In genomic region chr1:9250586-9251381, GRCh38 we compare ENCODE assay signal across 1 cellular context.
TF ChIP-seq lines count a peak whose summit lies in the region.

No MANE protein-coding gene starts in this region.

TF ChIP-seq in K562, 482 proteins besides CTCF, POLR2A, EP300 and RAD21:
- TF ChIP-seq ZNF280B (CRISPR knock-in tag; IDR thresholded peaks at IDR 0.05) (no peak), ZNF696 (CRISPR knock-in tag; conservative IDR thresholded peaks at IDR 0.05) (no peak), POLR2G (IDR thresholded peaks at IDR 0.05; ENCODE audit: low read depth, low read length) (0 out of 2 replicates have a peak, but pooled peaks have one; percentile 5), E2F5 (CRISPR knock-in tag; IDR thresholded peaks at IDR 0.05) (no peak)
